Comparison of ENCODE assay signal across 8 cellular contexts in the genomic region with DNA sequence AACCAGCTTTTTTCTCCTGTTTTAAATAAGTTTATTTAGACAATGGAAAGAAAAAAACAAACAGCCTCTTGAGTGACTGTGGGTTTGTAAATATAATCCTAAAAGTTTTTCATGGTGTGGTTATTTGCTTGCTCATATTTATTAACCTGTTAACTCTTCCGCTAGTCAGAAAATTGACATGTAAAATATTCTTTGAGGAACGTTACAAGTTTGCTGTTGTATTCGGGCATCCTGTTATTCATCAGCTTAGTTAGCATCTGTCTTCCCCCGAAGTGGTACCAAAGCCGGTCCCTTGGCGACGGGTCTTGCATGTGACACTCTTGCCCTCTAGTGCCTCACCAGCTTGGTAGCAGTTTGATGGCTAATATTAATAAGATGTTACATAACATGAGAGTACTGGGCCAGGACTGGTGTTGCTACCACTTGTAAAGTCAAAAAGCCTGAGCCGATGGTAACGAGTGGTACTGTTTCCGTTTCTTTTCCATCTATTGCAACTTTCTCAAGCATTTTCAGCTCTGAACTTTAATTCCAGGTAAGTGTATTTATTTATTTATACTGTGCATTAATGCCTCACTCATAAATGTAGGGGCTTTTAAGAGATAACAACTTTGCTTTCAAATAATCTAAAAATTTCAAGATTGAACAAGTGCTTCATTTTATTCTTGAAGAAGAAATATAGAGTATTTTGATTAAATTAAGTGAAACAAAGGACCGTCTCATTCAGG.
DNase-seq lines count a peak whose midpoint lies in the region; ATAC-seq lines count a peak whose summit lies in the region.

A gene (plus strand): TSS at position 426 of the 725 bp plus-strand sequence. CDS start 19,425 bp downstream, outside the sequence.

- H3K4me3 ChIP-seq in BLaER1 (peak within 1 kb of the TSS; percentile 60), iPS-11a (ENCODE audit: low read depth, low read length) (peak within 1 kb of the TSS; percentile 66), skin epidermis (peak within 1 kb of the TSS in 6 of 7 experiments; percentile 22 to 45 (median 32))

- H3K27me3 ChIP-seq in BLaER1, result peaks cover 26% of the 10 kb centered on the region

- H3K4me2 ChIP-seq in BLaER1, result peak within 1 kb of the TSS; percentile 69

- H4K20me1 ChIP-seq in BLaER1, result no peaks in the 10 kb centered on the region

- peaks cover 7% of the 10 kb centered on the region; the same call in 1 of the 2 replicates for H3K9me3 ChIP-seq in BLaER1

- ATAC-seq in GM18517 (IDR thresholded peaks at IDR 0.05; ENCODE audit: unreplicated experiment) (peak; percentile 69), HG03558 (IDR thresholded peaks at IDR 0.05; ENCODE audit: extremely low read depth, unreplicated experiment) (peak; percentile 50)
- no peak for ATAC-seq in activated CD4-positive, CD25-positive, alpha-beta regulatory T cell treated with anti-CD3 and anti-CD28 coated beads, Interleukin-2, amount 50 U/mL, for 24 hours

- no peaks in the 10 kb centered on the region for H3K36me3 ChIP-seq in BLaER1

- DNase-seq in NCI-H82 (lab: John Stamatoyannopoulos, UW), result peak; percentile 92
- peak; percentile 79 for DNase-seq in astrocyte of the hippocampus (ENCODE audit: low read depth, low spot score)

- no peak within 1 kb of the TSS for H3K27ac ChIP-seq in BLaER1
- no peak within 1 kb of the TSS for H3K27ac ChIP-seq in skin epidermis

- no peak within 1 kb of the TSS for H3K9ac ChIP-seq in BLaER1

- peaks cover 7% of the 10 kb centered on the region; the same call in 1 of the 2 replicates for H3K4me1 ChIP-seq in BLaER1

Comparison
In these comparisons a context has a peak if more than half of its experiments do, and no peak if none do; other contexts are left out.
1. ATAC-seq: peak in GM18517 (single experiment) and HG03558 (single experiment); none in activated CD4-positive, CD25-positive, alpha-beta regulatory T cell treated with anti-CD3 and anti-CD28 coated beads, Interleukin-2, amount 50 U/mL, for 24 hours (0 of 2).
2. Peak in every context shown above with its lines, with median percentiles within 50 percentile points of each other: H3K4me3 ChIP-seq.